In genomic region chr13:44415815-44416214, GRCh38 we compare ENCODE assay signal across 15 cellular contexts. TPM values are rescaled to one million over a fixed set of nuclear protein-coding genes. Genes with fewer than 3 reads are reported as not detected.
"Had no signal": no experiment of that assay in that cellular context is flagged by ENCODE, and none has a peak within 500 bp of the region (broad histone marks: within the 10 kb centered on the region; RNA-seq: fewer than 3 reads in every experiment).

No MANE protein-coding gene starts in this region.

- H3K27ac ChIP-seq: adrenal gland, cardiac muscle cell, colonic mucosa, esophagus muscularis mucosa, ovary, sigmoid colon, stomach, testis had no signal

- H3K36me3 ChIP-seq: adrenal gland, cardiac muscle cell, colonic mucosa, esophagus muscularis mucosa, ovary, sigmoid colon, stomach had no signal

- H3K4me1 ChIP-seq: colonic mucosa, esophagus muscularis mucosa, sigmoid colon, stomach, testis had no signal

- H3K9me3 ChIP-seq: adrenal gland, colonic mucosa, esophagus muscularis mucosa, ovary, sigmoid colon, stomach, testis had no signal

- H3K27me3 ChIP-seq: adrenal gland, cardiac muscle cell, colonic mucosa, esophagus muscularis mucosa, ovary, sigmoid colon, stomach, testis had no signal

- ATAC-seq: activated T-helper 17 cell treated with anti-CD3 and anti-CD28 coated beads, Interleukin-2, amount 50 U/mL, for 72 hours; T-cell had no signal

- DNase-seq: activated CD4-positive, alpha-beta T cell treated with anti-CD3 and anti-CD28 coated beads for 1 hour; activated CD4-positive, alpha-beta T cell treated with anti-CD3 and anti-CD28 coated beads, Interleukin-2, amount 50 U/mL, for 48 hours; adrenal gland; colonic mucosa; mesenchymal stem cell; ovary; sigmoid colon; stimulated activated CD4-positive, alpha-beta T cell treated with anti-CD3 and anti-CD28 coated beads, Interleukin-1b, Interleukin-23, amount 100 ng/mL, for 48 hours; stomach; T-cell; T1000; testis had no signal

- H3K4me3 ChIP-seq: adrenal gland, cardiac muscle cell, colonic mucosa, esophagus muscularis mucosa, ovary, sigmoid colon, stomach had no signal

RNA-seq across cellular contexts. Expression of gene SERP2, which starts 42.2 kb away (rescaled TPM):
- total RNA-seq: activated T-helper 17 cell treated with anti-CD3 and anti-CD28 coated beads, Interleukin-2, amount 50 U/mL, for 72 hours had no signal
